1 cellular context compared by ENCODE assay signal in genomic region chr22:38865201-38866023, GRCh38.
TF ChIP-seq lines count a peak whose summit lies in the region.

No MANE protein-coding gene starts in this region.

TF ChIP-seq in endothelial cell of umbilical vein, 7 proteins besides CTCF, POLR2A, EP300 and RAD21:
- TF ChIP-seq MAX (IDR thresholded peaks at IDR 0.05; ENCODE audit: insufficient read depth, insufficient read length) = no peak
- TF ChIP-seq EZH2 (IDR thresholded peaks at IDR 0.05; ENCODE audit: borderline replicate concordance, low read depth, low read length, severe bottlenecking) = no peak
- TF ChIP-seq GATA2 (IDR thresholded peaks at IDR 0.05; ENCODE audit: insufficient read depth, insufficient read length, low read depth, low read length) = no peak
